Comparison of ENCODE assay signal across 8 cellular contexts in the genomic region with DNA sequence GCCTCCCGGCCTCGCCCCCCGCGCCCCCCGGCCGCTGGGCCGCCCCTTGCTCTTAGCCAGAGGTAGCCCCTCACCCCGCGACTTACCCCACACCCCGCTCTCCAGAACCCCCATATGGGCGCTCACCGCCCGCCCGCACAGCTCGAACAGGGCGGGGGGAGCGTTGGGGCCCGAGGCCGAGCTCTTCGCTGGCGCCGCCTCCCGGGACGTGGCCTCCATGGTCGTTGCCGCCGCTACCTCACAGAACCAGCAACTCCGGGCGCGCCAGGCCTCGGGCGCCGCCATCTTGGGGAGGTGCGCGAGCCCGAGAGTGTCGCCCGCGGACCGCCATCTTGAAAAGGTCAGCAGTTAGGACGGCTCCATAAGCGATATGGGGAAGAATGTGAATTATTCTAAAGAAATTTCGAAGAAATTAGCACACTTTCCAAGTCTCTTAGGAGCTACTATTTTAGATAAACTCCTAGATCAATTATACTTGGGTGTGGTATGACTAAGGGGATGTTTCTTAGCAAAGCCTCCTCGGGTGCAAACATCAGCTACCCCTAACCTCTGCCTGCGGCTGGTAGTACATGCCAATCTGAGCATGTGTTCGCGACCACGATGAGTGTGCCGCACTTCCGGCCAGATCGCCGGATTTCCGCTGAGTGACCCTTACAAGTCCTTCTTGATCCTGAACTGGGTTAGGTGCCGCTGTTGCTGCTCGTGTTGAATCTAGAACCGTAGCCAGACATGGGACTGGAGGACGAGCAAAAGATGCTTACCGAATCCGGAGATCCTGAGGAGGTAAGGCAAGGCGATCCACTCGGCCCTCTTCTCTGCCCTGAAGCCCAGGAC. TPM values are rescaled to one million over a fixed set of nuclear protein-coding genes. Genes with fewer than 3 reads are reported as not detected.
DNase-seq lines count a peak whose midpoint lies in the region; ATAC-seq and TF ChIP-seq lines count a peak whose summit lies in the region.

A gene with protein sequence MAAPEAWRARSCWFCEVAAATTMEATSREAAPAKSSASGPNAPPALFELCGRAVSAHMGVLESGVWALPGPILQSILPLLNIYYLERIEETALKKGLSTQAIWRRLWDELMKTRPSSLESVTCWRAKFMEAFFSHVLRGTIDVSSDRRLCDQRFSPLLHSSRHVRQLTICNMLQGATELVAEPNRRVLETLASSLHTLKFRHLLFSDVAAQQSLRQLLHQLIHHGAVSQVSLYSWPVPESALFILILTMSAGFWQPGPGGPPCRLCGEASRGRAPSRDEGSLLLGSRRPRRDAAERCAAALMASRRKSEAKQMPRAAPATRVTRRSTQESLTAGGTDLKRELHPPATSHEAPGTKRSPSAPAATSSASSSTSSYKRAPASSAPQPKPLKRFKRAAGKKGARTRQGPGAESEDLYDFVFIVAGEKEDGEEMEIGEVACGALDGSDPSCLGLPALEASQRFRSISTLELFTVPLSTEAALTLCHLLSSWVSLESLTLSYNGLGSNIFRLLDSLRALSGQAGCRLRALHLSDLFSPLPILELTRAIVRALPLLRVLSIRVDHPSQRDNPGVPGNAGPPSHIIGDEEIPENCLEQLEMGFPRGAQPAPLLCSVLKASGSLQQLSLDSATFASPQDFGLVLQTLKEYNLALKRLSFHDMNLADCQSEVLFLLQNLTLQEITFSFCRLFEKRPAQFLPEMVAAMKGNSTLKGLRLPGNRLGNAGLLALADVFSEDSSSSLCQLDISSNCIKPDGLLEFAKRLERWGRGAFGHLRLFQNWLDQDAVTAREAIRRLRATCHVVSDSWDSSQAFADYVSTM (minus strand): TSS at position 579 of the 834 bp plus-strand sequence. CDS start 294 bp downstream, at position 285.
UQCRH (plus strand) TSS at position 661 of the 834 bp plus-strand sequence; CDS start at position 730, 69 bp downstream.

- 1% methylated on average over 18 to 26 of the region's 61 CpGs for WGBS in esophagus squamous epithelium, 2 donors

- peaks cover 3% of the 10 kb centered on the region for H3F3A ChIP-seq in DOHH2 (ENCODE audit: control insufficient read depth, insufficient read depth)

- no peak for TF ChIP-seq CTCF in DOHH2 (IDR thresholded peaks at IDR 0.05; ENCODE audit: low read depth, low read length, poor library complexity, severe bottlenecking)
- no peak for TF ChIP-seq CTCF in esophagus squamous epithelium (IDR thresholded peaks at IDR 0.05)

- H3K4me1 ChIP-seq in DOHH2 (ENCODE audit: control insufficient read depth, low read length) (peaks cover 33% of the 10 kb centered on the region), Karpas-422 (ENCODE audit: low read length) (peaks cover 41% of the 10 kb centered on the region), esophagus squamous epithelium (peaks cover 26 to 74% (median 43%) of the 10 kb centered on the region in 3 donors)

- ATAC-seq in GM21825 (IDR thresholded peaks at IDR 0.05; ENCODE audit: unreplicated experiment): peak; percentile 75

- H3K27ac ChIP-seq in DOHH2 (ENCODE audit: low read depth, low read length): peak within 1 kb of the TSS; percentile 77
- H3K27ac ChIP-seq in Karpas-422 (ENCODE audit: low read length): peak within 1 kb of the TSS; percentile 76
- peak within 1 kb of the TSS; percentile 97 to 99 (median 98) for H3K27ac ChIP-seq in esophagus squamous epithelium

- H3K4me3 ChIP-seq in DOHH2 (ENCODE audit: low read length) (peak within 1 kb of the TSS; percentile 81), Karpas-422 (ENCODE audit: low read length) (peak within 1 kb of the TSS; percentile 78), esophagus squamous epithelium (peak within 1 kb of the TSS; percentile 78 to 97 (median 84))

- H2AFZ ChIP-seq in Karpas-422 (ENCODE audit: low read length): no peak within 1 kb of the TSS; the same call in 1 of the 2 replicates

- peak in 3 of 4 donors; percentile 29 to 87 (median 85) for TF ChIP-seq POLR2A in esophagus squamous epithelium (IDR thresholded peaks at IDR 0.05)

- H3K9me2 ChIP-seq in DOHH2 (replicated peaks; ENCODE audit: control insufficient read depth, low read length) (no peaks in the 10 kb centered on the region), Karpas-422 (replicated peaks; ENCODE audit: insufficient read depth, low read length) (no peaks in the 10 kb centered on the region)

- H3K27me3 ChIP-seq in DOHH2 (ENCODE audit: control insufficient read depth, low read length) (no peaks in the 10 kb centered on the region), Karpas-422 (ENCODE audit: low read length) (no peaks in the 10 kb centered on the region), esophagus squamous epithelium (no peaks in the 10 kb centered on the region)

- H3K79me2 ChIP-seq in DOHH2 (ENCODE audit: control insufficient read depth, low read length): peaks cover 99% of the 10 kb centered on the region
- H3K79me2 ChIP-seq in Karpas-422 (ENCODE audit: low read length): peaks cover 93% of the 10 kb centered on the region

- DNase-seq in Karpas-422 (peak; percentile 98), RKO (ENCODE audit: low spot score) (peak; percentile 99), activated T-helper 1 cell treated with Interleukin-2 at 50 U/mL for 16 hours (ENCODE audit: low read depth) (peak; percentile 88), esophagus squamous epithelium (lab: John Stamatoyannopoulos, UW) (peak; percentile 70), myocyte (ENCODE audit: low read depth) (peak; percentile 97)
- peak; percentile 80 to 86 for DNase-seq in stimulated activated CD8-positive, alpha-beta memory T cell treated with anti-CD3 and anti-CD28 coated beads, Interleukin-7, amount 100 ng/mL, for 48 hours (ENCODE audit: extremely low read depth in 1 of 2, low read depth in 1 of 2)

- H3K4me2 ChIP-seq in DOHH2 (ENCODE audit: low read length): peak within 1 kb of the TSS; percentile 92
- H3K4me2 ChIP-seq in Karpas-422 (ENCODE audit: low read depth, low read length, poor library complexity, severe bottlenecking): peak within 1 kb of the TSS; percentile 82

- H3K9ac ChIP-seq in Karpas-422 (ENCODE audit: low read length): peak within 1 kb of the TSS; percentile 98

- H3K9me3 ChIP-seq in DOHH2 (ENCODE audit: control insufficient read depth, insufficient read depth, low read length) (no peaks in the 10 kb centered on the region), Karpas-422 (ENCODE audit: low read length) (no peaks in the 10 kb centered on the region), esophagus squamous epithelium (no peaks in the 10 kb centered on the region)

- H3K36me3 ChIP-seq in DOHH2 (ENCODE audit: control insufficient read depth, low read length): peaks cover 73% of the 10 kb centered on the region
- peaks cover 19% of the 10 kb centered on the region; the same call in 1 of the 2 replicates for H3K36me3 ChIP-seq in Karpas-422 (ENCODE audit: insufficient read depth, low read length)
- peaks cover 0 to 15% (median 0%) of the 10 kb centered on the region in 3 donors for H3K36me3 ChIP-seq in esophagus squamous epithelium

- peaks cover 34% of the 10 kb centered on the region; the same call in 1 of the 2 replicates for H4K20me1 ChIP-seq in DOHH2 (ENCODE audit: control insufficient read depth, insufficient read depth, low read depth, low read length)
- H4K20me1 ChIP-seq in Karpas-422 (ENCODE audit: insufficient read depth, low read depth, low read length): peaks cover 26% of the 10 kb centered on the region

- intact Hi-C loops in esophagus squamous epithelium (cut with DNase I): loop anchor here (5.0 kb wide), 1 partner anchor 39 kb away; the partner anchor contains the start of gene NSUN4

RNA-seq across cellular contexts. Expression of the first gene that starts in this region (rescaled TPM):
- total RNA-seq in Karpas-422 (2014; rRNA removed; shearing (Covaris generic); ENCODE audit: low replicate concordance): 64.1 and 69.1 TPM in 2 replicates
- total RNA-seq in esophagus squamous epithelium (10 to 100 TPM; 44.1 to 66.4 (median 57.6) TPM), myocyte (97.9 and 104 TPM in 2 replicates)
- 58.6 TPM for polyA plus RNA-seq in myocyte (2012)

RNA-seq across cellular contexts. Expression of gene UQCRH, which starts in this region (rescaled TPM):
- total RNA-seq in Karpas-422 (2014; rRNA removed; shearing (Covaris generic); ENCODE audit: low replicate concordance): 455 and 533 TPM in 2 replicates
- total RNA-seq in esophagus squamous epithelium: 100 to 1,000 TPM; 329 to 618 (median 564) TPM
- total RNA-seq in myocyte: 345 and 386 TPM in 2 replicates
- 394 TPM for polyA plus RNA-seq in myocyte (2012)

Comparison
In these comparisons a context has a peak if more than half of its experiments do, and no peak if none do; other contexts are left out.
1. Peak in every context shown above with its lines: DNase-seq, ATAC-seq, H3K4me3 ChIP-seq and H3K27ac ChIP-seq.